18 cellular contexts compared by ENCODE assay signal in the genomic region with DNA sequence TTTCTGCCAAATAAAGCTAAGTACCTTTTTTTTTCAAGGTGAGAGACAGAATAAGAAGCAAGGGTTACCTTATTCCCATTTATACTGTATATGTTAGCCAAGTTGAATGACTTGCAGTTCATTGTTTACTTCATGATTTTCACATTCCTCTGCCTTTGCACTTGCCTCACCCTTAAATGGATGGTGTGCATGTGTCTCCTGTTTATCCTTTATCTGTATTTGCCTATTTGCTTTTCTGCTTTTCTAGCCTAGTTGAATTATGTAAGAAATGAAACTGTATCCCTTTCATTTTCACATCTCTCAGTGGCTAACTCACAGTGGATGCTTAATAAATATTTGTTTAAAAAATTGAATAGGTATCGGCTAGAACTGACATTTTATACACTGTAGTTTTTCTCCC.
"Had no signal": no experiment of that assay in that cellular context is flagged by ENCODE, and none has a peak within 500 bp of the region (broad histone marks: within the 10 kb centered on the region; RNA-seq: fewer than 3 reads in every experiment).

No MANE protein-coding gene starts in this region.

- DNase-seq: activated CD4-positive, alpha-beta T cell treated with anti-CD3 and anti-CD28 coated beads, Interleukin-2, amount 10 ng/mL, durations not matched to agents 7 days and 5 days; activated CD8-positive, alpha-beta T cell treated with anti-CD3 and anti-CD28 coated beads, Interleukin-2, amount 10 ng/mL, durations not matched to agents 7 days and 5 days; activated effector memory CD4-positive, alpha-beta T cell treated with Interleukin-2 at 50 U/mL for 16 hours; activated T-cell treated with anti-CD3 and anti-CD28 coated beads, Interleukin-2, amount 50 U/mL, for 4 hours; adrenal gland; gastrocnemius medialis; head of caudate nucleus; kidney glomerular epithelial cell; left ventricle myocardium superior; nephron progenitor cell; occipital lobe; posterior cingulate gyrus; retina; spleen; stimulated activated CD4-positive, alpha-beta T cell treated with anti-CD3 and anti-CD28 coated beads, Interleukin-4, amount 100 ng/mL, for 4 hours; stimulated activated naive B cell treated with anti-CD40 and anti-IgM and Interleukin-4, amounts not matched to agents 10 μg/mL and 1 μg/mL and 100 μg/mL, for 72 hours; upper lobe of right lung had no signal

- ATAC-seq: activated CD8-positive, alpha-beta T cell treated with anti-CD3 and anti-CD28 coated beads, Interleukin-2, amount 10 ng/mL, durations not matched to agents 7 days and 5 days; activated naive CD4-positive, alpha-beta T cell treated with anti-CD3 and anti-CD28 coated beads, Interleukin-2, amount 50 U/mL, for 72 hours; activated T-cell treated with anti-CD3 and anti-CD28 coated beads, Interleukin-2, amount 50 U/mL, for 4 hours; gastrocnemius medialis; left ventricle myocardium superior; stimulated activated naive B cell treated with anti-CD40 and anti-IgM and Interleukin-4, amounts not matched to agents 10 μg/mL and 1 μg/mL and 100 μg/mL, for 72 hours; upper lobe of right lung had no signal

- H3K9me3 Mint-ChIP-seq: activated CD4-positive, alpha-beta T cell treated with anti-CD3 and anti-CD28 coated beads, Interleukin-2, amount 10 ng/mL, durations not matched to agents 7 days and 5 days; activated naive CD4-positive, alpha-beta T cell treated with anti-CD3 and anti-CD28 coated beads, Interleukin-2, amount 50 U/mL, for 72 hours; activated T-cell treated with anti-CD3 and anti-CD28 coated beads, Interleukin-2, amount 50 U/mL, for 4 hours; nephron progenitor cell; stimulated activated naive B cell treated with anti-CD40 and anti-IgM and Interleukin-4, amounts not matched to agents 10 μg/mL and 1 μg/mL and 100 μg/mL, for 72 hours had no signal

- H3K4me1 Mint-ChIP-seq: activated CD4-positive, alpha-beta T cell treated with anti-CD3 and anti-CD28 coated beads, Interleukin-2, amount 10 ng/mL, durations not matched to agents 7 days and 5 days; stimulated activated naive B cell treated with anti-CD40 and anti-IgM and Interleukin-4, amounts not matched to agents 10 μg/mL and 1 μg/mL and 100 μg/mL, for 72 hours had no signal

- H3K36me3 Mint-ChIP-seq: activated naive CD4-positive, alpha-beta T cell treated with anti-CD3 and anti-CD28 coated beads, Interleukin-2, amount 50 U/mL, for 72 hours; stimulated activated naive B cell treated with anti-CD40 and anti-IgM and Interleukin-4, amounts not matched to agents 10 μg/mL and 1 μg/mL and 100 μg/mL, for 72 hours had no signal

- H3K27ac Mint-ChIP-seq: activated CD4-positive, alpha-beta T cell treated with anti-CD3 and anti-CD28 coated beads, Interleukin-2, amount 10 ng/mL, durations not matched to agents 7 days and 5 days; activated CD8-positive, alpha-beta T cell treated with anti-CD3 and anti-CD28 coated beads, Interleukin-2, amount 10 ng/mL, durations not matched to agents 7 days and 5 days; activated naive CD4-positive, alpha-beta T cell treated with anti-CD3 and anti-CD28 coated beads, Interleukin-2, amount 50 U/mL, for 72 hours; nephron progenitor cell; stimulated activated naive B cell treated with anti-CD40 and anti-IgM and Interleukin-4, amounts not matched to agents 10 μg/mL and 1 μg/mL and 100 μg/mL, for 72 hours had no signal

- H3K4me3 Mint-ChIP-seq: activated CD4-positive, alpha-beta T cell treated with anti-CD3 and anti-CD28 coated beads, Interleukin-2, amount 10 ng/mL, durations not matched to agents 7 days and 5 days; activated CD8-positive, alpha-beta T cell treated with anti-CD3 and anti-CD28 coated beads, Interleukin-2, amount 10 ng/mL, durations not matched to agents 7 days and 5 days; activated T-cell treated with anti-CD3 and anti-CD28 coated beads, Interleukin-2, amount 50 U/mL, for 4 hours; nephron progenitor cell; stimulated activated naive B cell treated with anti-CD40 and anti-IgM and Interleukin-4, amounts not matched to agents 10 μg/mL and 1 μg/mL and 100 μg/mL, for 72 hours had no signal

- H3K27me3 Mint-ChIP-seq: activated CD4-positive, alpha-beta T cell treated with anti-CD3 and anti-CD28 coated beads, Interleukin-2, amount 10 ng/mL, durations not matched to agents 7 days and 5 days had no signal
